11 cellular contexts compared by ENCODE assay signal in the genomic region with DNA sequence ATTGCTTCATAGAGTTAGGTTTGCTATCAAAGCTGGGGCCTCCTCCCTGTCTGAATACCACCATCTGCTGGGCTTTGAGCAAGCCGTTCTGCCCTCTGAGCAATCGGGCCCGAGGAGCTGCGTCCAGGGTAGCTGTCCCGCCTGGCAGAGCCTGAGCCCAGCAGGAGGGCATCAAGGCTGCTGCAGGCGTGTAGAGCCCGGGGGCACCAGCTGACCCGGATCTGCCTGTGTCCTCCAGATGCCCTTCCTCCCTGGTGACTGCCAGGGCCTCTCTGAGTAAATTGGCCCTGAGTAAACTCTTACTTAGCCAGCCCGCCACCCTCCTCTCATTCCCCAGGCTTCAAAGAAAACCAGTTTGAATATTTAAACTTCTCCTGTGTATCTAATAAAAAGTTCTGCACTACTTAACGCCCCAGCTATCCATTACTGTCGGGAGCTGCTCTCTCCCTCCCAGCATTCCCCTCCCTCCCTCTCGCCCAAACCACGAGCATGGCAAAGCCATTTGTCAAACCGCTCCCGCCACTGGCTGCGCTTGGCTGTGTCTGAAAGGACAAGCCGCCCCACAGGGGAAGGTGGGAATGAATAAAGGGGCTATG. TPM values are rescaled to one million over a fixed set of nuclear protein-coding genes. Genes with fewer than 3 reads are reported as not detected.
DNase-seq lines count a peak whose midpoint lies in the region; ATAC-seq, FAIRE-seq and TF ChIP-seq lines count a peak whose summit lies in the region.
"Had no signal": no experiment of that assay in that cellular context is flagged by ENCODE, and none has a peak within 500 bp of the region (broad histone marks: within the 10 kb centered on the region; RNA-seq: fewer than 3 reads in every experiment).

No MANE protein-coding gene starts in this region.

- no peak overlapping the region for H3K4me3 ChIP-seq in SJCRH30
- no peak overlapping the region for H3K4me3 ChIP-seq in kidney (ENCODE audit: low read length in 2 of 2)
- H3K4me3 ChIP-seq in suprapubic skin = no peak overlapping the region

- no peak for TF ChIP-seq POLR2A in suprapubic skin (IDR thresholded peaks at IDR 0.05)

- H3K9ac ChIP-seq in kidney (ENCODE audit: low read length in 2 of 2) = peak overlapping the region in 1 of 2 donors; percentile 51

- no peak for FAIRE-seq in kidney (lab: Jason Lieb, UNC)
- FAIRE-seq: GM18507 had no signal

- H3K4me1 ChIP-seq in SJCRH30 (peaks cover 58% of the 10 kb centered on the region), kidney (ENCODE audit: control insufficient read depth in 1 of 2, insufficient read depth in 1 of 2, low read depth in 1 of 2, low read length in 2 of 2) (peaks cover 0 to 2% of the 10 kb centered on the region in 2 donors), suprapubic skin (peaks cover 13% of the 10 kb centered on the region)

- intact Hi-C loops in kidney (cut with DNase I) = no loop called here

- WGBS in suprapubic skin = 37% methylated on average over 14 of the region's 17 CpGs

- TF ChIP-seq CTCF in kidney (IDR thresholded peaks at IDR 0.05; ENCODE audit: borderline replicate concordance, extremely low read depth, insufficient read depth) (no peak), suprapubic skin (IDR thresholded peaks at IDR 0.05) (no peak)

- no peak for TF ChIP-seq EP300 in suprapubic skin (IDR thresholded peaks at IDR 0.05)

- H3K27me3 ChIP-seq in SJCRH30 = no peaks in the 10 kb centered on the region
- H3K27me3 ChIP-seq in suprapubic skin = no peaks in the 10 kb centered on the region

- no peak for ATAC-seq in stimulated activated naive CD8-positive, alpha-beta T cell treated with anti-CD3 and anti-CD28 coated beads, Interleukin-15, Interleukin-2, amounts not matched to agents 100 U/mL and 50 U/mL, for 24 hours
- ATAC-seq in HG02798 (IDR thresholded peaks at IDR 0.05; ENCODE audit: poor library complexity, unreplicated experiment) = no peak

- no peaks in the 10 kb centered on the region; the same call in 1 of the 2 replicates for H3K36me3 ChIP-seq in SJCRH30
- H3K36me3 ChIP-seq in kidney (ENCODE audit: control insufficient read depth in 1 of 2, insufficient read depth in 2 of 2, low read length in 2 of 2) = peaks cover 5 to 8% of the 10 kb centered on the region in 2 donors
- peaks cover 10% of the 10 kb centered on the region for H3K36me3 ChIP-seq in suprapubic skin

- H3K9me3 ChIP-seq in SJCRH30 (replicated peaks) (no peaks in the 10 kb centered on the region), kidney (ENCODE audit: control insufficient read depth in 1 of 2, low read length in 2 of 2) (no peaks in the 10 kb centered on the region), suprapubic skin (no peaks in the 10 kb centered on the region)

- no peak overlapping the region for H3K27ac ChIP-seq in SJCRH30
- H3K27ac ChIP-seq in kidney (ENCODE audit: low read depth in 2 of 2, low read length in 2 of 2) = peak overlapping the region; percentile 63 to 66
- H3K27ac ChIP-seq in suprapubic skin = peak overlapping the region; percentile 15

- DNase-seq in NCI-H748 (lab: John Stamatoyannopoulos, UW; ENCODE audit: unreplicated experiment) = peak; percentile 54
- no peak for DNase-seq in NCI-H748 treated with DMSO at 0.1 percent for 48 hours (lab: John Stamatoyannopoulos, UW)
- DNase-seq in SJCRH30 = peak; percentile 17 to 38
- peak; percentile 81 for DNase-seq in kidney
- DNase-seq in suprapubic skin (ENCODE audit: low spot score in 2 of 2) = no peak
- DNase-seq in stimulated activated naive CD8-positive, alpha-beta T cell treated with anti-CD3 and anti-CD28 coated beads, Interleukin-15, Interleukin-2, amounts not matched to agents 100 U/mL and 50 U/mL, for 24 hours = no peak
- DNase-seq in HT-29 (ENCODE audit: low spot score) = no peak
- DNase-seq: ACHN had no signal

RNA-seq across cellular contexts. Expression of a gene that starts 16.4 kb away (rescaled TPM):
- total RNA-seq in SJCRH30 (2014; rRNA removed; shearing (Covaris generic)) = 47.0 and 64.2 TPM in 2 replicates
- total RNA-seq in kidney (208 TPM), suprapubic skin (100 to 1,000 TPM; 100 to 296 (median 142) TPM)
- polyA plus RNA-seq in kidney (ENCODE audit: insufficient read depth, low read depth, low replicate concordance) = 140 TPM
- 132 and 142 TPM in 2 replicates for total RNA-seq in HT-29 (2014; rRNA removed; shearing (Covaris generic))

RNA-seq across cellular contexts. Expression of a gene that starts 29.7 kb away (rescaled TPM):
- not detected in 2 replicates for total RNA-seq in SJCRH30 (2014; rRNA removed; shearing (Covaris generic))
- total RNA-seq in kidney = 105 TPM
- 64.5 TPM for polyA plus RNA-seq in kidney (ENCODE audit: insufficient read depth, low read depth, low replicate concordance)
- total RNA-seq in suprapubic skin = 10 to 100 TPM; 11.4 to 27.1 (median 21.8) TPM
- 54.3 and 59.6 TPM in 2 replicates for total RNA-seq in HT-29 (2014; rRNA removed; shearing (Covaris generic))
- total RNA-seq: dermis microvascular lymphatic vessel endothelial cell had no signal

RNA-seq across cellular contexts. Expression of a gene that starts 46.0 kb away (rescaled TPM):
- 9.7 and 10.4 TPM in 2 replicates for total RNA-seq in SJCRH30 (2014; rRNA removed; shearing (Covaris generic))
- total RNA-seq in kidney (45.1 TPM), suprapubic skin (10 to 100 TPM; 14.6 to 33.6 (median 24.7) TPM)
- polyA plus RNA-seq in kidney (ENCODE audit: insufficient read depth, low read depth, low replicate concordance) = 55.8 TPM
- 26.4 and 28.4 TPM in 2 replicates for total RNA-seq in HT-29 (2014; rRNA removed; shearing (Covaris generic))

RNA-seq across cellular contexts. Expression of a gene that starts 50.3 kb away (rescaled TPM):
- total RNA-seq in SJCRH30 (2014; rRNA removed; shearing (Covaris generic)) = 0.32 TPM in 1 of 2 replicates, not detected in the other
- total RNA-seq in kidney (24.9 TPM), suprapubic skin (10 to 100 TPM in 3 of 4 donors, 1 to 10 TPM in 1; 9.7 to 17.2 (median 12.5) TPM)
- 38.2 TPM for polyA plus RNA-seq in kidney (ENCODE audit: insufficient read depth, low read depth, low replicate concordance)
- total RNA-seq in HT-29 (2014; rRNA removed; shearing (Covaris generic)) = 0.89 and 4.2 TPM in 2 replicates

Comparison
In these comparisons a context has a peak if more than half of its experiments do, and no peak if none do; other contexts are left out.
1. DNase-seq: peak in NCI-H748 (single experiment), SJCRH30 (2 of 2) and kidney (single experiment); none in NCI-H748 treated with DMSO at 0.1 percent for 48 hours (single experiment), suprapubic skin (0 of 2), stimulated activated naive CD8-positive, alpha-beta T cell treated with anti-CD3 and anti-CD28 coated beads, Interleukin-15, Interleukin-2, amounts not matched to agents 100 U/mL and 50 U/mL, for 24 hours (single experiment) and HT-29 (single experiment).
2. RNA of a gene that starts 29.7 kb away (total RNA-seq): 105 TPM in kidney (single experiment), 54.3 to 59.6 TPM in HT-29 and 11.4 to 27.1 TPM in suprapubic skin; not detected in SJCRH30; every median in the first group is over 10 times any median in the second.